1 cellular context compared by ENCODE assay signal in the genomic region with DNA sequence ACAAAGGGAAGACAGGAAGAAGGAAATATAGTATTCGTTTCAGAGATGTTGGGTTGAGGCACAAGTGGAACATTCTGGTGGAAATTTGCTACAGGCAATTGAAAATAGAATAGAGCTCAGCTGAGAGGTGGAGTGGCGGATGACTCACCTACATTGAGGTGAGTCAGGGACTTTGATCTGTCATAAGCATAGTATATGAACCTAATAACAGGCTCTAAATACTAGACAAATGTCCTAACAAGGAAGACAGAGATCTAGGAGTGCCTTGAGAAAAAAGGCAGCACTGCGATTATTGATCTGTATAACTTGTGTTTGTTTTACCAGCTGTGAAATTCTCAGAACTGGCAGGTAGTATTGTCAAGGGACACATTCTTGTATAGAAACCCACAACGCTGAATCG.
A peak's percentile ranks its signal among the peaks of the same experiment; 100 is the strongest.
TF ChIP-seq lines count a peak whose summit lies in the region.

No MANE protein-coding gene starts in this region.

TF ChIP-seq in HepG2, 621 proteins besides CTCF, POLR2A, EP300 and RAD21 (continued from another document):
- 0 out of 2 replicates have a peak, but pooled peaks have one; percentile 7 for TF ChIP-seq MAFF (IDR thresholded peaks at IDR 0.05; ENCODE audit: low read depth, low read length)
- TF ChIP-seq RBFOX2 (IDR thresholded peaks at IDR 0.05; ENCODE audit: low read depth, low read length): no peak
- TF ChIP-seq GATA4 (IDR thresholded peaks at IDR 0.05; ENCODE audit: borderline replicate concordance, low read depth): no peak
- TF ChIP-seq, protein P1, sequence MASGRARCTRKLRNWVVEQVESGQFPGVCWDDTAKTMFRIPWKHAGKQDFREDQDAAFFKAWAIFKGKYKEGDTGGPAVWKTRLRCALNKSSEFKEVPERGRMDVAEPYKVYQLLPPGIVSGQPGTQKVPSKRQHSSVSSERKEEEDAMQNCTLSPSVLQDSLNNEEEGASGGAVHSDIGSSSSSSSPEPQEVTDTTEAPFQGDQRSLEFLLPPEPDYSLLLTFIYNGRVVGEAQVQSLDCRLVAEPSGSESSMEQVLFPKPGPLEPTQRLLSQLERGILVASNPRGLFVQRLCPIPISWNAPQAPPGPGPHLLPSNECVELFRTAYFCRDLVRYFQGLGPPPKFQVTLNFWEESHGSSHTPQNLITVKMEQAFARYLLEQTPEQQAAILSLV (CRISPR knock-in tag; IDR thresholded peaks at IDR 0.05; ENCODE audit: borderline replicate concordance): no peak
- no peak for TF ChIP-seq NFYB (CRISPR knock-in tag; IDR thresholded peaks at IDR 0.05)
- TF ChIP-seq ZFP36L1 (CRISPR knock-in tag; IDR thresholded peaks at IDR 0.05): no peak
- TF ChIP-seq HNF4G (IDR thresholded peaks at IDR 0.05; ENCODE audit: borderline replicate concordance, low read depth, low read length): 0 out of 2 replicates have a peak, but pooled peaks have one; percentile 7
- no peak for TF ChIP-seq HNF4G (CRISPR knock-in tag; IDR thresholded peaks at IDR 0.05; ENCODE audit: borderline replicate concordance, low read depth)
- no peak for TF ChIP-seq SOX6 (IDR thresholded peaks at IDR 0.05)
- TF ChIP-seq SOX6 (CRISPR knock-in tag; IDR thresholded peaks at IDR 0.05): no peak
- TF ChIP-seq ONECUT2 (CRISPR knock-in tag; IDR thresholded peaks at IDR 0.05): 0 out of 2 replicates have a peak, but pooled peaks have one; percentile 32
- TF ChIP-seq ZNF652 (CRISPR knock-in tag; IDR thresholded peaks at IDR 0.05; ENCODE audit: borderline replicate concordance, low read depth): no peak
- TF ChIP-seq BCL6 (CRISPR knock-in tag; IDR thresholded peaks at IDR 0.05): no peak
- no peak for TF ChIP-seq ZNF766 (CRISPR knock-in tag; IDR thresholded peaks at IDR 0.05; ENCODE audit: borderline replicate concordance)
- peak; percentile 3; the same call in 1 of the 2 replicates for TF ChIP-seq HNF4A (CRISPR knock-in tag; IDR thresholded peaks at IDR 0.05)
- TF ChIP-seq ZNF234 (CRISPR knock-in tag; conservative IDR thresholded peaks at IDR 0.05): no peak
- no peak for TF ChIP-seq ZNF317 (CRISPR knock-in tag; IDR thresholded peaks at IDR 0.05)
- TF ChIP-seq AGO2 (optimal IDR thresholded peaks at IDR 0.05; ENCODE audit: low read depth, low read length): no peak
- TF ChIP-seq RBM22 (optimal IDR thresholded peaks at IDR 0.05; ENCODE audit: low read length): no peak
- TF ChIP-seq ZNF562 (CRISPR knock-in tag; IDR thresholded peaks at IDR 0.05; ENCODE audit: borderline replicate concordance): no peak
- TF ChIP-seq ZNF780A (CRISPR knock-in tag; IDR thresholded peaks at IDR 0.05): no peak
- TF ChIP-seq POGZ (CRISPR knock-in tag; IDR thresholded peaks at IDR 0.05): no peak
- TF ChIP-seq KDM5B (CRISPR knock-in tag; IDR thresholded peaks at IDR 0.05; ENCODE audit: borderline replicate concordance): no peak
- TF ChIP-seq, protein P2, sequence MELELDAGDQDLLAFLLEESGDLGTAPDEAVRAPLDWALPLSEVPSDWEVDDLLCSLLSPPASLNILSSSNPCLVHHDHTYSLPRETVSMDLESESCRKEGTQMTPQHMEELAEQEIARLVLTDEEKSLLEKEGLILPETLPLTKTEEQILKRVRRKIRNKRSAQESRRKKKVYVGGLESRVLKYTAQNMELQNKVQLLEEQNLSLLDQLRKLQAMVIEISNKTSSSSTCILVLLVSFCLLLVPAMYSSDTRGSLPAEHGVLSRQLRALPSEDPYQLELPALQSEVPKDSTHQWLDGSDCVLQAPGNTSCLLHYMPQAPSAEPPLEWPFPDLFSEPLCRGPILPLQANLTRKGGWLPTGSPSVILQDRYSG (CRISPR knock-in tag; IDR thresholded peaks at IDR 0.05): no peak
- no peak for TF ChIP-seq ZNF367 (CRISPR knock-in tag; IDR thresholded peaks at IDR 0.05; ENCODE audit: borderline replicate concordance)
- TF ChIP-seq TBX2 (CRISPR knock-in tag; IDR thresholded peaks at IDR 0.05; ENCODE audit: borderline replicate concordance): peak; percentile 7
- TF ChIP-seq NFATC3 (CRISPR knock-in tag; IDR thresholded peaks at IDR 0.05): no peak
- TF ChIP-seq, protein P3, sequence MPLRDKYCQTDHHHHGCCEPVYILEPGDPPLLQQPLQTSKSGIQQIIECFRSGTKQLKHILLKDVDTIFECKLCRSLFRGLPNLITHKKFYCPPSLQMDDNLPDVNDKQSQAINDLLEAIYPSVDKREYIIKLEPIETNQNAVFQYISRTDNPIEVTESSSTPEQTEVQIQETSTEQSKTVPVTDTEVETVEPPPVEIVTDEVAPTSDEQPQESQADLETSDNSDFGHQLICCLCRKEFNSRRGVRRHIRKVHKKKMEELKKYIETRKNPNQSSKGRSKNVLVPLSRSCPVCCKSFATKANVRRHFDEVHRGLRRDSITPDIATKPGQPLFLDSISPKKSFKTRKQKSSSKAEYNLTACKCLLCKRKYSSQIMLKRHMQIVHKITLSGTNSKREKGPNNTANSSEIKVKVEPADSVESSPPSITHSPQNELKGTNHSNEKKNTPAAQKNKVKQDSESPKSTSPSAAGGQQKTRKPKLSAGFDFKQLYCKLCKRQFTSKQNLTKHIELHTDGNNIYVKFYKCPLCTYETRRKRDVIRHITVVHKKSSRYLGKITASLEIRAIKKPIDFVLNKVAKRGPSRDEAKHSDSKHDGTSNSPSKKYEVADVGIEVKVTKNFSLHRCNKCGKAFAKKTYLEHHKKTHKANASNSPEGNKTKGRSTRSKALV (CRISPR knock-in tag; IDR thresholded peaks at IDR 0.05): no peak
- TF ChIP-seq, protein P4, sequence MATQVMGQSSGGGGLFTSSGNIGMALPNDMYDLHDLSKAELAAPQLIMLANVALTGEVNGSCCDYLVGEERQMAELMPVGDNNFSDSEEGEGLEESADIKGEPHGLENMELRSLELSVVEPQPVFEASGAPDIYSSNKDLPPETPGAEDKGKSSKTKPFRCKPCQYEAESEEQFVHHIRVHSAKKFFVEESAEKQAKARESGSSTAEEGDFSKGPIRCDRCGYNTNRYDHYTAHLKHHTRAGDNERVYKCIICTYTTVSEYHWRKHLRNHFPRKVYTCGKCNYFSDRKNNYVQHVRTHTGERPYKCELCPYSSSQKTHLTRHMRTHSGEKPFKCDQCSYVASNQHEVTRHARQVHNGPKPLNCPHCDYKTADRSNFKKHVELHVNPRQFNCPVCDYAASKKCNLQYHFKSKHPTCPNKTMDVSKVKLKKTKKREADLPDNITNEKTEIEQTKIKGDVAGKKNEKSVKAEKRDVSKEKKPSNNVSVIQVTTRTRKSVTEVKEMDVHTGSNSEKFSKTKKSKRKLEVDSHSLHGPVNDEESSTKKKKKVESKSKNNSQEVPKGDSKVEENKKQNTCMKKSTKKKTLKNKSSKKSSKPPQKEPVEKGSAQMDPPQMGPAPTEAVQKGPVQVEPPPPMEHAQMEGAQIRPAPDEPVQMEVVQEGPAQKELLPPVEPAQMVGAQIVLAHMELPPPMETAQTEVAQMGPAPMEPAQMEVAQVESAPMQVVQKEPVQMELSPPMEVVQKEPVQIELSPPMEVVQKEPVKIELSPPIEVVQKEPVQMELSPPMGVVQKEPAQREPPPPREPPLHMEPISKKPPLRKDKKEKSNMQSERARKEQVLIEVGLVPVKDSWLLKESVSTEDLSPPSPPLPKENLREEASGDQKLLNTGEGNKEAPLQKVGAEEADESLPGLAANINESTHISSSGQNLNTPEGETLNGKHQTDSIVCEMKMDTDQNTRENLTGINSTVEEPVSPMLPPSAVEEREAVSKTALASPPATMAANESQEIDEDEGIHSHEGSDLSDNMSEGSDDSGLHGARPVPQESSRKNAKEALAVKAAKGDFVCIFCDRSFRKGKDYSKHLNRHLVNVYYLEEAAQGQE (IDR thresholded peaks at IDR 0.05; ENCODE audit: borderline replicate concordance in 1 of 2, low read depth in 1 of 2, low read length in 2 of 2): no peak
- 0 out of 2 replicates have a peak, but pooled peaks have one; percentile 2 for TF ChIP-seq CREB1 (IDR thresholded peaks at IDR 0.05)
- TF ChIP-seq CREB1 (CRISPR knock-in tag; IDR thresholded peaks at IDR 0.05): no peak
- TF ChIP-seq, protein P5, sequence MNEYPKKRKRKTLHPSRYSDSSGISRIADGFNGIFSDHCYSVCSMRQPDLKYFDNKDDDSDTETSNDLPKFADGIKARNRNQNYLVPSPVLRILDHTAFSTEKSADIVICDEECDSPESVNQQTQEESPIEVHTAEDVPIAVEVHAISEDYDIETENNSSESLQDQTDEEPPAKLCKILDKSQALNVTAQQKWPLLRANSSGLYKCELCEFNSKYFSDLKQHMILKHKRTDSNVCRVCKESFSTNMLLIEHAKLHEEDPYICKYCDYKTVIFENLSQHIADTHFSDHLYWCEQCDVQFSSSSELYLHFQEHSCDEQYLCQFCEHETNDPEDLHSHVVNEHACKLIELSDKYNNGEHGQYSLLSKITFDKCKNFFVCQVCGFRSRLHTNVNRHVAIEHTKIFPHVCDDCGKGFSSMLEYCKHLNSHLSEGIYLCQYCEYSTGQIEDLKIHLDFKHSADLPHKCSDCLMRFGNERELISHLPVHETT (CRISPR knock-in tag; conservative IDR thresholded peaks at IDR 0.05): no peak
- TF ChIP-seq ZNF253 (CRISPR knock-in tag; IDR thresholded peaks at IDR 0.05; ENCODE audit: borderline replicate concordance): no peak
- peak; percentile 3; the same call in 1 of the 2 replicates for TF ChIP-seq NCOR1 (IDR thresholded peaks at IDR 0.05; ENCODE audit: borderline replicate concordance, low read length)
- no peak for TF ChIP-seq JUN (CRISPR knock-in tag; IDR thresholded peaks at IDR 0.05)
- TF ChIP-seq, protein P6, sequence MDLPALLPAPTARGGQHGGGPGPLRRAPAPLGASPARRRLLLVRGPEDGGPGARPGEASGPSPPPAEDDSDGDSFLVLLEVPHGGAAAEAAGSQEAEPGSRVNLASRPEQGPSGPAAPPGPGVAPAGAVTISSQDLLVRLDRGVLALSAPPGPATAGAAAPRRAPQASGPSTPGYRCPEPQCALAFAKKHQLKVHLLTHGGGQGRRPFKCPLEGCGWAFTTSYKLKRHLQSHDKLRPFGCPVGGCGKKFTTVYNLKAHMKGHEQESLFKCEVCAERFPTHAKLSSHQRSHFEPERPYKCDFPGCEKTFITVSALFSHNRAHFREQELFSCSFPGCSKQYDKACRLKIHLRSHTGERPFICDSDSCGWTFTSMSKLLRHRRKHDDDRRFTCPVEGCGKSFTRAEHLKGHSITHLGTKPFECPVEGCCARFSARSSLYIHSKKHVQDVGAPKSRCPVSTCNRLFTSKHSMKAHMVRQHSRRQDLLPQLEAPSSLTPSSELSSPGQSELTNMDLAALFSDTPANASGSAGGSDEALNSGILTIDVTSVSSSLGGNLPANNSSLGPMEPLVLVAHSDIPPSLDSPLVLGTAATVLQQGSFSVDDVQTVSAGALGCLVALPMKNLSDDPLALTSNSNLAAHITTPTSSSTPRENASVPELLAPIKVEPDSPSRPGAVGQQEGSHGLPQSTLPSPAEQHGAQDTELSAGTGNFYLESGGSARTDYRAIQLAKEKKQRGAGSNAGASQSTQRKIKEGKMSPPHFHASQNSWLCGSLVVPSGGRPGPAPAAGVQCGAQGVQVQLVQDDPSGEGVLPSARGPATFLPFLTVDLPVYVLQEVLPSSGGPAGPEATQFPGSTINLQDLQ (CRISPR knock-in tag; IDR thresholded peaks at IDR 0.05): no peak
- TF ChIP-seq MIER3 (CRISPR knock-in tag; IDR thresholded peaks at IDR 0.05; ENCODE audit: borderline replicate concordance): no peak
- TF ChIP-seq HES4 (CRISPR knock-in tag; IDR thresholded peaks at IDR 0.05; ENCODE audit: borderline replicate concordance): no peak
- no peak for TF ChIP-seq ZNF333 (CRISPR knock-in tag; IDR thresholded peaks at IDR 0.05; ENCODE audit: borderline replicate concordance)
- TF ChIP-seq TGIF2 (CRISPR knock-in tag; IDR thresholded peaks at IDR 0.05): 0 out of 2 replicates have a peak, but pooled peaks have one; percentile 9
- no peak for TF ChIP-seq ZNF891 (CRISPR knock-in tag; IDR thresholded peaks at IDR 0.05)
- TF ChIP-seq, protein P7, sequence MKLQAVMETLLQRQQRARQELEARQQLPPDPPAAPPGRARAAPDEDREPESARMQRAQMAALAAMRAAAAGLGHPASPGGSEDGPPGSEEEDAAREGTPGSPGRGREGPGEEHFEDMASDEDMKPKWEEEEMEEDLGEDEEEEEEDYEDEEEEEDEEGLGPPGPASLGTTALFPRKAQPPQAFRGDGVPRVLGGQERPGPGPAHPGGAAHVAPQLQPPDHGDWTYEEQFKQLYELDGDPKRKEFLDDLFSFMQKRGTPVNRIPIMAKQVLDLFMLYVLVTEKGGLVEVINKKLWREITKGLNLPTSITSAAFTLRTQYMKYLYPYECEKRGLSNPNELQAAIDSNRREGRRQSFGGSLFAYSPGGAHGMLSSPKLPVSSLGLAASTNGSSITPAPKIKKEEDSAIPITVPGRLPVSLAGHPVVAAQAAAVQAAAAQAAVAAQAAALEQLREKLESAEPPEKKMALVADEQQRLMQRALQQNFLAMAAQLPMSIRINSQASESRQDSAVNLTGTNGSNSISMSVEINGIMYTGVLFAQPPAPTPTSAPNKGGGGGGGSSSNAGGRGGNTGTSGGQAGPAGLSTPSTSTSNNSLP (IDR thresholded peaks at IDR 0.05; ENCODE audit: low read depth, low read length): 0 out of 2 replicates have a peak, but pooled peaks have one; percentile 35
- no peak for TF ChIP-seq SRSF1 (optimal IDR thresholded peaks at IDR 0.05; ENCODE audit: low read depth, low read length)
- TF ChIP-seq, protein P8, sequence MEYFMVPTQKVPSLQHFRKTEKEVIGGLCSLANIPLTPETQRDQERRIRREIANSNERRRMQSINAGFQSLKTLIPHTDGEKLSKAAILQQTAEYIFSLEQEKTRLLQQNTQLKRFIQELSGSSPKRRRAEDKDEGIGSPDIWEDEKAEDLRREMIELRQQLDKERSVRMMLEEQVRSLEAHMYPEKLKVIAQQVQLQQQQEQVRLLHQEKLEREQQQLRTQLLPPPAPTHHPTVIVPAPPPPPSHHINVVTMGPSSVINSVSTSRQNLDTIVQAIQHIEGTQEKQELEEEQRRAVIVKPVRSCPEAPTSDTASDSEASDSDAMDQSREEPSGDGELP (IDR thresholded peaks at IDR 0.05; ENCODE audit: borderline replicate concordance, low read depth): peak; percentile 77
- no peak for TF ChIP-seq ZBTB20 (CRISPR knock-in tag; IDR thresholded peaks at IDR 0.05; ENCODE audit: borderline replicate concordance, low read depth)
- no peak for TF ChIP-seq TOE1 (CRISPR knock-in tag; IDR thresholded peaks at IDR 0.05)
- no peak for TF ChIP-seq ATM (IDR thresholded peaks at IDR 0.05; ENCODE audit: borderline replicate concordance)
- no peak for TF ChIP-seq PLRG1 (conservative IDR thresholded peaks at IDR 0.05)
- TF ChIP-seq ASH2L (IDR thresholded peaks at IDR 0.05; ENCODE audit: insufficient read length, low read depth, low read length): peak; percentile 67
- peak; percentile 94 for TF ChIP-seq FOSL2 (CRISPR knock-in tag; IDR thresholded peaks at IDR 0.05)
- no peak for TF ChIP-seq KLF12 (CRISPR knock-in tag; IDR thresholded peaks at IDR 0.05; ENCODE audit: borderline replicate concordance)
